In the genomic region with DNA sequence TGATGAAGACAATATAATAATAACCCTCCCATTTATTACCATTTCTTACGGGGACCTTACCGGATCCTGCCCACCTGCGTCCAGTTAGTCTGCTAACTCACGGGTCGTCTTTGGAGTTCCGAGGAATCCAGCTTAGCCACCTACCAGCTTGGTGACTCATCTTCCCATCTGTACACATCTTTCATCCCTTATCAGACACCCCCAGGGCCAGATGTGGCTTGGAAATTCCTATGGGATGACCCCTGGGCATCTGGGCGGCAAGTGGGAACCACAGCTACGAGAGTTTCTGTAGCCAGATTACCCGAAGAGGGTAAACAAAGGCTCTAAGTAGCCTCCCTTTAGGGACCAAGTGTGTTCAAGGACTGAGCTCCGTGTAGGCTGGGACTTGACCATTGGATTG, we compare ENCODE assay signal across 13 cellular contexts.
"Had no signal": no experiment of that assay in that cellular context is flagged by ENCODE, and none has a peak within 500 bp of the region (broad histone marks: within the 10 kb centered on the region; RNA-seq: fewer than 3 reads in every experiment).

No MANE protein-coding gene starts in this region.

- H3K4me3 ChIP-seq: ascending aorta, left ventricle myocardium inferior, tibial nerve had no signal

- DNase-seq: activated CD4-positive, alpha-beta T cell treated with anti-CD3 and anti-CD28 coated beads, Interleukin-2, amount 50 U/mL, for 1 hour; activated CD8-positive, alpha-beta memory T cell treated with anti-CD3 and anti-CD28 coated beads for 24 hours; hippocampal formation; left ventricle myocardium inferior; naive thymus-derived CD8-positive, alpha-beta T cell; posterior cingulate gyrus; retina; stimulated activated CD4-positive, alpha-beta T cell treated with anti-CD3 and anti-CD28 coated beads, Interleukin-4, amount 100 ng/mL, for 1 hour; stimulated activated naive B cell treated with anti-CD40 and anti-IgM and Interleukin-4, amounts not matched to agents 10 μg/mL and 1 μg/mL and 100 μg/mL, for 72 hours; T-cell; T-helper 9 cell had no signal

- H3K4me3 Mint-ChIP-seq: naive thymus-derived CD8-positive, alpha-beta T cell; stimulated activated naive B cell treated with anti-CD40 and anti-IgM and Interleukin-4, amounts not matched to agents 10 μg/mL and 1 μg/mL and 100 μg/mL, for 72 hours; T-cell had no signal

- H3K9me3 ChIP-seq: ascending aorta, left ventricle myocardium inferior, tibial nerve had no signal

- H3K36me3 ChIP-seq: ascending aorta, left ventricle myocardium inferior, tibial nerve had no signal

- H3K27me3 ChIP-seq: ascending aorta, tibial nerve had no signal

- H3K27ac ChIP-seq: ascending aorta, left ventricle myocardium inferior, tibial nerve had no signal

- H3K27me3 Mint-ChIP-seq: naive thymus-derived CD8-positive, alpha-beta T cell; T-cell had no signal

- H3K27ac Mint-ChIP-seq: stimulated activated naive B cell treated with anti-CD40 and anti-IgM and Interleukin-4, amounts not matched to agents 10 μg/mL and 1 μg/mL and 100 μg/mL, for 72 hours; T-cell had no signal

- H3K36me3 Mint-ChIP-seq: stimulated activated naive B cell treated with anti-CD40 and anti-IgM and Interleukin-4, amounts not matched to agents 10 μg/mL and 1 μg/mL and 100 μg/mL, for 72 hours had no signal

- H3K4me1 ChIP-seq: ascending aorta had no signal

- H3K9me3 Mint-ChIP-seq: naive thymus-derived CD8-positive, alpha-beta T cell; stimulated activated naive B cell treated with anti-CD40 and anti-IgM and Interleukin-4, amounts not matched to agents 10 μg/mL and 1 μg/mL and 100 μg/mL, for 72 hours; T-cell had no signal
